ENCODE assay signal across 13 cellular contexts in the genomic region with DNA sequence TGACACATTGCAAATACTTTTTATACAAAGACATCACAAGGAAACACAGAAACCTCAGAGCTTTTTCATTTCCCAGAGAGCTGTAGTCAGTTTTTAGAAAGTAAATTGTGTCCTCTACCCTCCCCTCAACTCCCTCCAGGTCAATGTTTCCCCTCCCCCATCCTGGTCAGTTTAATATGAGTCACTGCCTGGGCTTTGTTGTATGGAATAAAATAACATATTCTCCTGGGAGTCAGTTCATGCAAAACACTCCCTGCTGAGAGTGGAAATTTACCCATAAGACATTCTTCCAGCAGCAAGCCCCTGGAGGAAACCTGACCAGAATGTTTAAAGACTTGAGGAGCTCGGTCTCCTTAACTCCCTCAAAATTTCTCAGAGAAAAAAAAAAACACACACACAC.
DNase-seq lines count a peak whose midpoint lies in the region; ATAC-seq and TF ChIP-seq lines count a peak whose summit lies in the region.
"Had no signal": no experiment of that assay in that cellular context is flagged by ENCODE, and none has a peak within 500 bp of the region (broad histone marks: within the 10 kb centered on the region; RNA-seq: fewer than 3 reads in every experiment).

No MANE protein-coding gene starts in this region.

- TF ChIP-seq CTCF in GM23338 (conservative IDR thresholded peaks at IDR 0.05; ENCODE audit: low read depth in 2 of 2) (no peak), fibroblast of villous mesenchyme (IDR thresholded peaks at IDR 0.05; ENCODE audit: insufficient read depth, low read depth, low read length) (no peak)

- intact Hi-C loops in naive thymus-derived CD4-positive, alpha-beta T cell (cut with micrococcal nuclease), result no loop called here

- DNase-seq in GM23338 (ENCODE audit: low spot score) (peak; percentile 52), SW480 (ENCODE audit: low spot score) (peak; percentile 33), fibroblast of villous mesenchyme (ENCODE audit: low read depth) (peak; percentile 77), skeletal muscle cell (ENCODE audit: low read depth) (peak; percentile 85), NCI-H524 treated with DMSO at 0.1 percent for 48 hours (lab: John Stamatoyannopoulos, UW) (no peak), NCI-H128 (lab: John Stamatoyannopoulos, UW; ENCODE audit: unreplicated experiment) (no peak)
- no peak for DNase-seq in naive thymus-derived CD4-positive, alpha-beta T cell
- no peak for DNase-seq in activated naive CD4-positive, alpha-beta T cell treated with Interleukin-2 at 50 U/mL for 16 hours
- DNase-seq: activated CD4-positive, alpha-beta T cell treated with anti-CD3 and anti-CD28 coated beads for 1 hour; activated naive CD8-positive, alpha-beta T cell treated with anti-CD3 and anti-CD28 coated beads, Interleukin-2, amount 10 ng/mL, durations not matched to agents 7 days and 5 days; MM.1S; ovary; PC-3 had no signal

- H3K4me1 Mint-ChIP-seq in GM23338, result peaks cover 18% of the 10 kb centered on the region
- peaks cover 0 to 2% (median 0%) of the 10 kb centered on the region in 7 donors for H3K4me1 Mint-ChIP-seq in naive thymus-derived CD4-positive, alpha-beta T cell
- H3K4me1 Mint-ChIP-seq: activated naive CD8-positive, alpha-beta T cell treated with anti-CD3 and anti-CD28 coated beads, Interleukin-2, amount 10 ng/mL, durations not matched to agents 7 days and 5 days had no signal

- H3K4me3 ChIP-seq in GM23338 (no peak overlapping the region), fibroblast of villous mesenchyme (ENCODE audit: low read depth, low read length) (no peak overlapping the region), skeletal muscle cell (ENCODE audit: low read depth, low read length) (no peak overlapping the region)
- no peak overlapping the region for H3K4me3 ChIP-seq in naive thymus-derived CD4-positive, alpha-beta T cell (ENCODE audit: low read length)
- H3K4me3 ChIP-seq: ovary had no signal

- H3F3A ChIP-seq in GM23338 (replicated peaks; ENCODE audit: low read depth), result no peaks in the 10 kb centered on the region

- peaks cover 3% of the 10 kb centered on the region for H3K27me3 Mint-ChIP-seq in GM23338 (ENCODE audit: insufficient read depth, low read depth, poor library complexity)
- peaks cover 0 to 33% (median 32%) of the 10 kb centered on the region in 5 donors for H3K27me3 Mint-ChIP-seq in naive thymus-derived CD4-positive, alpha-beta T cell

- peak overlapping the region; percentile 40 for H3K4me2 ChIP-seq in GM23338

- peaks cover 35% of the 10 kb centered on the region for H3K27me3 ChIP-seq in GM23338 (ENCODE audit: insufficient read depth)
- no peaks in the 10 kb centered on the region for H3K27me3 ChIP-seq in naive thymus-derived CD4-positive, alpha-beta T cell (ENCODE audit: control insufficient read depth in 2 of 2, insufficient read depth in 2 of 2, low read length in 2 of 2)
- H3K27me3 ChIP-seq: ovary had no signal

- H3K27ac ChIP-seq in GM23338 (ENCODE audit: low read depth), result no peak overlapping the region
- H3K27ac ChIP-seq in naive thymus-derived CD4-positive, alpha-beta T cell (ENCODE audit: low read depth, low read length), result no peak overlapping the region
- H3K27ac ChIP-seq: ovary had no signal

- H3K9me3 Mint-ChIP-seq in GM23338, result peaks cover 6% of the 10 kb centered on the region; the same call in 1 of the 3 replicates
- peaks cover 0 to 8% (median 5%) of the 10 kb centered on the region in 11 donors for H3K9me3 Mint-ChIP-seq in naive thymus-derived CD4-positive, alpha-beta T cell

- no peak overlapping the region for H2AFZ ChIP-seq in GM23338

- H3K36me3 ChIP-seq in GM23338 (ENCODE audit: insufficient read depth), result no peaks in the 10 kb centered on the region
- no peaks in the 10 kb centered on the region for H3K36me3 ChIP-seq in naive thymus-derived CD4-positive, alpha-beta T cell (ENCODE audit: control insufficient read depth in 2 of 3, insufficient read depth in 3 of 3, low read length in 3 of 3)
- H3K36me3 ChIP-seq: ovary had no signal

- ATAC-seq in GM23338, result peak; percentile 42; the same call in 1 of the 3 replicates
- no peak for ATAC-seq in naive thymus-derived CD4-positive, alpha-beta T cell
- ATAC-seq: PC-3 had no signal

- H3K27ac Mint-ChIP-seq in GM23338, result no peak overlapping the region
- H3K27ac Mint-ChIP-seq in naive thymus-derived CD4-positive, alpha-beta T cell, result no peak overlapping the region
- H3K27ac Mint-ChIP-seq: activated naive CD8-positive, alpha-beta T cell treated with anti-CD3 and anti-CD28 coated beads, Interleukin-2, amount 10 ng/mL, durations not matched to agents 7 days and 5 days had no signal

- peaks cover 8% of the 10 kb centered on the region; the same call in 2 of the 3 replicates for H3K36me3 Mint-ChIP-seq in GM23338 (ENCODE audit: low read depth)
- peaks cover 0 to 6% (median 0%) of the 10 kb centered on the region in 5 donors for H3K36me3 Mint-ChIP-seq in naive thymus-derived CD4-positive, alpha-beta T cell
- H3K36me3 Mint-ChIP-seq: activated naive CD8-positive, alpha-beta T cell treated with anti-CD3 and anti-CD28 coated beads, Interleukin-2, amount 10 ng/mL, durations not matched to agents 7 days and 5 days had no signal

- peaks cover 17% of the 10 kb centered on the region for H3K4me1 ChIP-seq in GM23338 (ENCODE audit: insufficient read depth)
- no peaks in the 10 kb centered on the region for H3K4me1 ChIP-seq in naive thymus-derived CD4-positive, alpha-beta T cell (ENCODE audit: control insufficient read depth in 2 of 2, insufficient read depth in 2 of 2, low read length in 2 of 2)

- H3K9me3 ChIP-seq in naive thymus-derived CD4-positive, alpha-beta T cell (ENCODE audit: control insufficient read depth in 2 of 3, low read length in 3 of 3), result no peaks in the 10 kb centered on the region
- H3K9me3 ChIP-seq: ovary had no signal

- no peaks in the 10 kb centered on the region for H3K9me2 ChIP-seq in GM23338 (ENCODE audit: insufficient read depth)

- no peaks in the 10 kb centered on the region for H4K20me1 ChIP-seq in GM23338 (replicated peaks; ENCODE audit: insufficient read depth)

- POLR2A ChIA-PET in naive thymus-derived CD4-positive, alpha-beta T cell (lab: Charles Lee), result no interaction called here

- no peaks in the 10 kb centered on the region for H3K79me2 ChIP-seq in GM23338 (replicated peaks; ENCODE audit: insufficient read depth)

- H3K4me3 Mint-ChIP-seq in GM23338, result no peak overlapping the region
- no peak overlapping the region for H3K4me3 Mint-ChIP-seq in naive thymus-derived CD4-positive, alpha-beta T cell
- H3K4me3 Mint-ChIP-seq: activated naive CD8-positive, alpha-beta T cell treated with anti-CD3 and anti-CD28 coated beads, Interleukin-2, amount 10 ng/mL, durations not matched to agents 7 days and 5 days had no signal

- CTCF ChIA-PET in naive thymus-derived CD4-positive, alpha-beta T cell (lab: Charles Lee), result no interaction called here

TF ChIP-seq in GM23338, 12 proteins besides CTCF, POLR2A, EP300 and RAD21 (continues in another document):
- TF ChIP-seq ZNF331 (CRISPR knock-in tag; IDR thresholded peaks at IDR 0.05; ENCODE audit: low read depth) (no peak), EZH2 (IDR thresholded peaks at IDR 0.05; ENCODE audit: low read depth, unreplicated experiment) (no peak), CREB1 (CRISPR knock-in tag; IDR thresholded peaks at IDR 0.05; ENCODE audit: low read depth) (no peak), EZH2phosphoT487 (IDR thresholded peaks at IDR 0.05; ENCODE audit: unreplicated experiment) (no peak), JUNB (IDR thresholded peaks at IDR 0.05; ENCODE audit: unreplicated experiment) (no peak)

Comparison
In these comparisons a context has a peak if more than half of its experiments do, and no peak if none do; other contexts are left out.
1. DNase-seq: peak in GM23338 (single experiment), SW480 (single experiment), fibroblast of villous mesenchyme (single experiment) and skeletal muscle cell (single experiment); none in NCI-H524 treated with DMSO at 0.1 percent for 48 hours (single experiment), naive thymus-derived CD4-positive, alpha-beta T cell (0 of 9), NCI-H128 (single experiment) and activated naive CD4-positive, alpha-beta T cell treated with Interleukin-2 at 50 U/mL for 16 hours (single experiment).